ENCODE assay signal across 1 cellular context in genomic region chrX:3232262-3232950, GRCh38.
TF ChIP-seq lines count a peak whose summit lies in the region.

No MANE protein-coding gene starts in this region.

TF ChIP-seq in IMR-90, 13 proteins besides CTCF, POLR2A, EP300 and RAD21:
- peak; percentile 6; the same call in 1 of the 2 replicates for TF ChIP-seq CEBPB (IDR thresholded peaks at IDR 0.05; ENCODE audit: low read depth, low read length)
- no peak for TF ChIP-seq MAZ (IDR thresholded peaks at IDR 0.05; ENCODE audit: borderline replicate concordance, low read depth, low read length)
